In the genomic region with DNA sequence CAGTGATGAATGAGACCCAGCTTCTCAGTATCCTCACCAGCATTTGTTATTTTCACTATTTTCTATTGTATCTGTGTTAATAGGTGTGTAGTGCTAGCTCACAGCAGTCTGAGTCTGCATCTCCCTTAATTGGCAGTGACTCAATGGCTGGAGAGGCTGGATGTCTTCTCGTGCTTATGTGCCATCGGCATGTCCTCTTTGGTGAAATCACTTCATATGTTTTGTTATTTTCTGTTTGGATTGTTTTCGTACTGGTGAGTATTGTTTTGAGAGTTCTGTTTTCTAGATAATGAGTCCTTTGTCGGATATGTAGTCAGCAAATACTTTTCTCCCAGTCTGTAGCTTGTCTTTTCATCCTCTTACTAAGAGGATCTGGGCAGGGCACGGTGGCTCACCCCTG, we compare ENCODE assay signal across 17 cellular contexts.
"Had no signal": no experiment of that assay in that cellular context is flagged by ENCODE, and none has a peak within 500 bp of the region (broad histone marks: within the 10 kb centered on the region; RNA-seq: fewer than 3 reads in every experiment).

No MANE protein-coding gene starts in this region.

- H3K4me1 ChIP-seq: neural progenitor cell had no signal

- H3K4me3 Mint-ChIP-seq: activated CD4-positive, alpha-beta T cell treated with anti-CD3 and anti-CD28 coated beads, Interleukin-2, amount 10 ng/mL, durations not matched to agents 7 days and 5 days; activated naive CD4-positive, alpha-beta T cell treated with anti-CD3 and anti-CD28 coated beads for 36 hours; activated T-helper 17 cell treated with anti-CD3 and anti-CD28 coated beads, Interleukin-2, amount 50 U/mL, for 72 hours; neural progenitor cell; stimulated activated memory B cell treated with anti-CD40 and anti-IgM and Interleukin-4, amounts not matched to agents 10 μg/mL and 1 μg/mL and 100 μg/mL, for 72 hours had no signal

- H3K9me3 ChIP-seq: adrenal gland, breast epithelium, right atrium auricular region, SJCRH30, transverse colon had no signal

- H3K4me3 ChIP-seq: adrenal gland, breast epithelium, hepatocyte, neural progenitor cell, right atrium auricular region, SJCRH30, transverse colon had no signal

- H3K9ac ChIP-seq: neural progenitor cell, parathyroid adenoma had no signal

- H3K27me3 ChIP-seq: adrenal gland, breast epithelium, hepatocyte, neural progenitor cell, right atrium auricular region, SJCRH30, transverse colon had no signal

- H3K27ac Mint-ChIP-seq: activated CD4-positive, alpha-beta T cell treated with anti-CD3 and anti-CD28 coated beads, Interleukin-2, amount 10 ng/mL, durations not matched to agents 7 days and 5 days; activated naive CD4-positive, alpha-beta T cell treated with anti-CD3 and anti-CD28 coated beads for 36 hours; activated T-helper 17 cell treated with anti-CD3 and anti-CD28 coated beads, Interleukin-2, amount 50 U/mL, for 72 hours; neural progenitor cell; stimulated activated memory B cell treated with anti-CD40 and anti-IgM and Interleukin-4, amounts not matched to agents 10 μg/mL and 1 μg/mL and 100 μg/mL, for 72 hours had no signal

- H3K27me3 Mint-ChIP-seq: activated CD4-positive, alpha-beta T cell treated with anti-CD3 and anti-CD28 coated beads, Interleukin-2, amount 10 ng/mL, durations not matched to agents 7 days and 5 days; activated T-helper 17 cell treated with anti-CD3 and anti-CD28 coated beads, Interleukin-2, amount 50 U/mL, for 72 hours; stimulated activated memory B cell treated with anti-CD40 and anti-IgM and Interleukin-4, amounts not matched to agents 10 μg/mL and 1 μg/mL and 100 μg/mL, for 72 hours had no signal

- H3K9me3 Mint-ChIP-seq: activated naive CD4-positive, alpha-beta T cell treated with anti-CD3 and anti-CD28 coated beads for 36 hours; activated T-helper 17 cell treated with anti-CD3 and anti-CD28 coated beads, Interleukin-2, amount 50 U/mL, for 72 hours; stimulated activated memory B cell treated with anti-CD40 and anti-IgM and Interleukin-4, amounts not matched to agents 10 μg/mL and 1 μg/mL and 100 μg/mL, for 72 hours had no signal

- H3K36me3 ChIP-seq: adrenal gland, breast epithelium, neural progenitor cell, right atrium auricular region, SJCRH30, transverse colon, WERI-Rb-1 had no signal

- ATAC-seq: activated T-helper 17 cell treated with anti-CD3 and anti-CD28 coated beads, Interleukin-2, amount 50 U/mL, for 72 hours; stimulated activated memory B cell treated with anti-CD40 and anti-IgM and Interleukin-4, amounts not matched to agents 10 μg/mL and 1 μg/mL and 100 μg/mL, for 72 hours had no signal

- DNase-seq: activated CD4-positive, alpha-beta T cell treated with anti-CD3 and anti-CD28 coated beads, Interleukin-2, amount 10 ng/mL, durations not matched to agents 7 days and 5 days; activated CD8-positive, alpha-beta memory T cell treated with anti-CD3 and anti-CD28 coated beads for 24 hours; activated naive CD4-positive, alpha-beta T cell treated with anti-CD3 and anti-CD28 coated beads for 36 hours; effector CD8-positive, alpha-beta T cell; SJCRH30; small intestine; SW 1271; transverse colon; WERI-Rb-1 had no signal
